Comparison of ENCODE assay signal across 10 cellular contexts in the genomic region with DNA sequence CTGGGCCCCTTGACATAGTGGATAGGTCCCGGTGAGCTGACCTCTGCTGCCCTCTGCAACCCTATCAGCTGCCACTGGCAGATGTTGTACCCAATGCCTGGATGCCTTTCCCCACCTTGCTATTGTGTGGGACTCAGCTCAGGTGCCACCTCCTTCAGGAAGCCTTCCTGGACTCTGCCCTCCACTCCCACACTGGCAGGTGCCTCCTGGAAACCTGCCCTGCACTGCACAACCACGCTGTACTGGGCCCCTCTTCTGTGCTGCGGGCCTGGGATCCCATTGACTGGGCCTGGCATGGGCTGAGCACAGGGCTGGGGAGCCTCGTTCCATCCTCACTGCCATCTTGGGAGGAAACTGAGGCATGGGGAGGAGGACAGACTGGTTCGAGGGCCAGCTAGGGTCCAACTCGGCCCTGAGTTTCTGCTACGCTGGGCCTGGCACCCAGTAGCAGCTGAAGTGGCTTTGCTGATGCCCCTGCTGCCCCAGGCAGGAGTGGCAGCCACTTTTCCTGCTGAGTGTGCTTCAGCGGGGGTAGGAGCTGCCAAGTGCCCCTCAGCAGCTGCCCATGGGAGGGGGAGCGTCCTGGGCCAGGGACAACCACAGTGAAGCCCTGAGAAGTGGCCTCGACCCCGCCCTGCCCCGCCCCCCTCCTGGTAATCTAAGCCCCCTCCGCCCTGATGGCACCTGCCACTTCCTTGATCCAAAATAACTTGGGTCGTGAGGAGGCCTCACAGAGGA. TPM values are rescaled to one million over a fixed set of nuclear protein-coding genes. Genes with fewer than 3 reads are reported as not detected.
A peak's percentile ranks its signal among the peaks of the same experiment; 100 is the strongest.
DNase-seq lines count a peak whose midpoint lies in the region; ATAC-seq, FAIRE-seq and TF ChIP-seq lines count a peak whose summit lies in the region.
"Had no signal": no experiment of that assay in that cellular context is flagged by ENCODE, and none has a peak within 500 bp of the region (broad histone marks: within the 10 kb centered on the region; RNA-seq: fewer than 3 reads in every experiment).

No MANE protein-coding gene starts in this region.

- H3K27me3 ChIP-seq in mammary epithelial cell (ENCODE audit: insufficient read depth, low read length) (no peaks in the 10 kb centered on the region), HepG2 (ENCODE audit: control insufficient read depth in 1 of 2, insufficient read depth in 2 of 2, low read length in 2 of 2) (no peaks in the 10 kb centered on the region), tibial nerve (no peaks in the 10 kb centered on the region)

- H2AFZ ChIP-seq in mammary epithelial cell (ENCODE audit: low read depth, low read length) (no peak overlapping the region), HepG2 (ENCODE audit: low read length) (no peak overlapping the region)

- H4K20me1 ChIP-seq in mammary epithelial cell (ENCODE audit: insufficient read depth, low read length): no peaks in the 10 kb centered on the region
- H4K20me1 ChIP-seq in HepG2 (ENCODE audit: insufficient read depth, low read length): no peaks in the 10 kb centered on the region

- H3K4me2 ChIP-seq in mammary epithelial cell (ENCODE audit: insufficient read depth, low read depth, low read length) (no peak overlapping the region), HepG2 (ENCODE audit: low read depth, low read length) (peak overlapping the region; percentile 87)

- H3K4me3 ChIP-seq in mammary epithelial cell (replicated peaks in 1 of 3; ENCODE audit: insufficient read depth in 1 of 3, low read depth in 2 of 3, low read length in 3 of 3) (no peak overlapping the region), HepG2 (replicated peaks in 1 of 3; ENCODE audit: insufficient read depth in 1 of 3, low read depth in 2 of 3, low read length in 3 of 3) (peak overlapping the region; percentile 67 to 82 (median 69); a peak in 5 of 6 replicates), tibial nerve (peak overlapping the region in 1 of 4 donors; percentile 65)
- H3K4me3 ChIP-seq: GM12878 had no signal

- no peaks in the 10 kb centered on the region for H3K36me3 ChIP-seq in mammary epithelial cell (ENCODE audit: insufficient read depth, low read length)
- no peaks in the 10 kb centered on the region; a peak in 1 of 5 replicates for H3K36me3 ChIP-seq in HepG2 (replicated peaks in 1 of 2; ENCODE audit: control insufficient read depth in 1 of 2, insufficient read depth in 2 of 2, low read length in 2 of 2)
- H3K36me3 ChIP-seq in tibial nerve: peaks cover 0 to 22% (median 0%) of the 10 kb centered on the region in 3 donors

- peak overlapping the region; percentile 63 for H3K27ac Mint-ChIP-seq in MCF 10A (ENCODE audit: low read depth, unreplicated experiment)
- H3K27ac Mint-ChIP-seq: activated CD4-positive, alpha-beta T cell treated with anti-CD3 and anti-CD28 coated beads, Interleukin-2, amount 10 ng/mL, durations not matched to agents 7 days and 5 days had no signal

- 70% methylated on average over 12 of the region's 14 CpGs for WGBS in mammary epithelial cell (ENCODE audit: low coverage, missing lambda C conversion rate)
- 50% methylated on average over 6 of the region's 14 CpGs for WGBS in HepG2 (ENCODE audit: low lambda C conversion rate)
- 59 to 61% methylated on average over 10 to 12 of the region's 14 CpGs for WGBS in tibial nerve, 2 donors

- TF ChIP-seq EP300 in HepG2 (IDR thresholded peaks at IDR 0.05; ENCODE audit: low read depth in 2 of 2, low read length in 2 of 2) (no peak), HepG2 (CRISPR knock-in tag; IDR thresholded peaks at IDR 0.05; ENCODE audit: borderline replicate concordance) (no peak), tibial nerve (IDR thresholded peaks at IDR 0.05) (no peak)

- intact Hi-C loops in MCF 10A (cut with micrococcal nuclease): no loop called here
- intact Hi-C loops in mammary epithelial cell (cut with micrococcal nuclease): no loop called here
- intact Hi-C loops in HepG2 (cut with micrococcal nuclease; ENCODE audit: unreplicated experiment): no loop called here

- CTCF ChIA-PET in MCF 10A (lab: Yijun Ruan, JAX): interaction anchor here (0.6 to 1.1 kb wide), 3 partner anchors 24 to 229 kb away, joined by 3 to 5 read pairs (median 4); a partner anchor contains a TSS
- CTCF ChIA-PET in mammary epithelial cell (lab: Charles Lee; ENCODE audit: low non-redundant PET): no interaction called here
- CTCF ChIA-PET in HepG2 (lab: Yijun Ruan, JAX; ENCODE audit: low intra/inter-chr PET ratio, low total read pairs): no interaction called here

- POLR2A ChIA-PET in MCF 10A (lab: Yijun Ruan, JAX): interaction anchor here (0.6 to 1.3 kb wide), 5 partner anchors 22 to 579 kb away, joined by 3 to 5 read pairs (median 3); a partner anchor contains a TSS
- POLR2A ChIA-PET in HepG2 (lab: Yijun Ruan, JAX): interaction anchor here (2.1 to 2.3 kb wide), 2 partner anchors 21 to 41 kb away, joined by 6 to 11 read pairs; a partner anchor contains a TSS

- BruUV-seq in MCF 10A (replicated peaks; lab: Mats Ljungman, UMichigan): no TSS peak
- no TSS peak for BruUV-seq in mammary epithelial cell (replicated peaks; lab: Mats Ljungman, UMichigan)
- BruUV-seq in HepG2 (replicated peaks; lab: Mats Ljungman, UMichigan): no TSS peak

- ATAC-seq in HepG2: peak; percentile 11
- ATAC-seq: GM12878 had no signal

- DNase-seq in MCF 10A (ENCODE audit: unreplicated experiment): no peak
- no peak for DNase-seq in mammary epithelial cell
- DNase-seq in HepG2 (ENCODE audit: low spot score): no peak
- DNase-seq in tibial nerve (ENCODE audit: low spot score in 2 of 2): no peak
- no peak for DNase-seq in SKM-1 (lab: John Stamatoyannopoulos, UW; ENCODE audit: unreplicated experiment)
- no peak for DNase-seq in KBM-7
- DNase-seq: activated CD4-positive, alpha-beta T cell treated with anti-CD3 and anti-CD28 coated beads, Interleukin-2, amount 10 ng/mL, durations not matched to agents 7 days and 5 days; stimulated activated CD8-positive, alpha-beta memory T cell treated with anti-CD3 and anti-CD28 coated beads, Interleukin-4, amount 100 ng/mL, for 48 hours had no signal

- peak overlapping the region; percentile 80 for H3K4me3 Mint-ChIP-seq in MCF 10A (ENCODE audit: unreplicated experiment)
- H3K4me3 Mint-ChIP-seq: activated CD4-positive, alpha-beta T cell treated with anti-CD3 and anti-CD28 coated beads, Interleukin-2, amount 10 ng/mL, durations not matched to agents 7 days and 5 days had no signal

- H3K9ac ChIP-seq in mammary epithelial cell (ENCODE audit: insufficient read depth, low read length) (no peak overlapping the region), HepG2 (ENCODE audit: insufficient read depth, low read depth, low read length) (no peak overlapping the region)

- H3K4me1 Mint-ChIP-seq in MCF 10A (ENCODE audit: insufficient read depth, unreplicated experiment): peaks cover 9% of the 10 kb centered on the region

- peaks cover 41% of the 10 kb centered on the region for H3K4me1 ChIP-seq in mammary epithelial cell (ENCODE audit: insufficient read depth, low read length)
- H3K4me1 ChIP-seq in HepG2 (ENCODE audit: insufficient read depth, low read length): peaks cover 34% of the 10 kb centered on the region
- peaks cover 0 to 63% (median 44%) of the 10 kb centered on the region in 4 donors for H3K4me1 ChIP-seq in tibial nerve

- no peaks in the 10 kb centered on the region for H3K9me3 Mint-ChIP-seq in MCF 10A (ENCODE audit: unreplicated experiment)
- H3K9me3 Mint-ChIP-seq: activated CD4-positive, alpha-beta T cell treated with anti-CD3 and anti-CD28 coated beads, Interleukin-2, amount 10 ng/mL, durations not matched to agents 7 days and 5 days had no signal

- dilution Hi-C loops in mammary epithelial cell (cut with HindIII; ENCODE audit: low sequenced_read_pairs): no loop called here

- no peak for TF ChIP-seq RAD21 in HepG2 (CRISPR knock-in tag; IDR thresholded peaks at IDR 0.05)

- in situ Hi-C loops in mammary epithelial cell (cut with MboI; ENCODE audit: low sequenced_read_pairs in 2 of 2) (no loop called here), HepG2 (cut with HindIII; ENCODE audit: extremely low pct_ligation_motif_present, low pct_unique_long_range_greater_than_20kb) (no loop called here), KBM-7 (cut with MboI; ENCODE audit: low pct_unique_long_range_greater_than_20kb, low sequenced_read_pairs) (no loop called here)

- TF ChIP-seq POLR2A in HepG2 (IDR thresholded peaks at IDR 0.05; ENCODE audit: insufficient read depth in 1 of 2, low read depth in 2 of 2, low read length in 2 of 2) (no peak), tibial nerve (IDR thresholded peaks at IDR 0.05) (no peak)

- no peak for FAIRE-seq in HepG2 (lab: Jason Lieb, UNC)
- FAIRE-seq: GM12878, RCC 7860 had no signal

- no peak overlapping the region for H3K27ac ChIP-seq in mammary epithelial cell (ENCODE audit: insufficient read depth, low read depth, low read length)
- no peak overlapping the region for H3K27ac ChIP-seq in HepG2 (ENCODE audit: extremely low read length, insufficient read depth, low read length)
- H3K27ac ChIP-seq in tibial nerve: peak overlapping the region; percentile 65 to 93 (median 82)

- peaks cover 10% of the 10 kb centered on the region for H3K36me3 Mint-ChIP-seq in MCF 10A (ENCODE audit: insufficient read depth, unreplicated experiment)

- H3K79me2 ChIP-seq in mammary epithelial cell (ENCODE audit: insufficient read depth, low read length) (peaks cover 3% of the 10 kb centered on the region), HepG2 (ENCODE audit: insufficient read depth, low read length) (no peaks in the 10 kb centered on the region)

- H3K27me3 Mint-ChIP-seq in MCF 10A (ENCODE audit: insufficient read depth, unreplicated experiment): no peaks in the 10 kb centered on the region

- TF ChIP-seq CTCF in MCF 10A (IDR thresholded peaks at IDR 0.05; ENCODE audit: unreplicated experiment): no peak
- TF ChIP-seq CTCF in mammary epithelial cell (conservative IDR thresholded peaks at IDR 0.05 in 1 of 2, IDR thresholded peaks at IDR 0.05 in 1 of 2; ENCODE audit: extremely low read depth in 1 of 2, insufficient read depth in 1 of 2, low read depth in 1 of 2, low read length in 2 of 2): no peak
- TF ChIP-seq CTCF in HepG2 (CRISPR knock-in tag; IDR thresholded peaks at IDR 0.05): no peak
- no peak for TF ChIP-seq CTCF in tibial nerve (IDR thresholded peaks at IDR 0.05)

- H3K9me3 ChIP-seq in mammary epithelial cell (replicated peaks; ENCODE audit: insufficient read depth, low read length): no peaks in the 10 kb centered on the region
- H3K9me3 ChIP-seq in HepG2 (ENCODE audit: low read length): no peaks in the 10 kb centered on the region
- no peaks in the 10 kb centered on the region for H3K9me3 ChIP-seq in tibial nerve

RNA-seq across cellular contexts. Expression of a gene that starts 1.3 kb away (rescaled TPM):
- total RNA-seq in MCF 10A (2022) (75.9 and 94.3 TPM in 2 replicates), mammary epithelial cell (10 to 100 TPM; 42.0 to 57.9 TPM), HepG2 (2016; rRNA removed; fragmentation: Illumina TruSeq; extraction: Trizol) (25.7 and 32.8 TPM in 2 replicates), tibial nerve (10 to 100 TPM; 29.9 to 65.1 (median 38.7) TPM)
- polyA plus RNA-seq in mammary epithelial cell (65.8 TPM), HepG2 (2011; rRNA removed) (19.1 and 28.5 TPM in 2 replicates)
- polyA minus RNA-seq in mammary epithelial cell: 52.1 TPM
- total RNA-seq in HepG2 (2016; cell fraction: cytosol; rRNA removed; fragmentation: Illumina TruSeq; extraction: Trizol; ENCODE audit: low read depth): 12.5 and 17.4 TPM in 2 replicates
- total RNA-seq in HepG2 (2016; cell fraction: insoluble cytoplasmic fraction; rRNA removed; fragmentation: Illumina TruSeq; extraction: Trizol): 27.8 and 33.7 TPM in 2 replicates
- 18.2 and 19.8 TPM in 2 replicates for total RNA-seq in HepG2 (2016; cell fraction: membrane; rRNA removed; fragmentation: Illumina TruSeq; extraction: Trizol)
- total RNA-seq in HepG2 (2016; cell fraction: nucleus; rRNA removed; fragmentation: Illumina TruSeq; extraction: Trizol): 13.7 and 15.3 TPM in 2 replicates
- polyA plus RNA-seq in HepG2 (2011; cell fraction: cytosol; rRNA removed): 29.9 and 38.0 TPM in 2 replicates
- polyA plus RNA-seq in HepG2 (2011; cell fraction: nucleus; rRNA removed): 34.1 and 55.6 TPM in 2 replicates
- 17.5 and 23.3 TPM in 2 replicates for polyA plus RNA-seq in HepG2 (2012)
- polyA plus RNA-seq in HepG2 (2016; cell fraction: cytosol; fragmentation: Illumina TruSeq; extraction: Trizol; ENCODE audit: low read depth): 28.9 and 48.9 TPM in 2 replicates
- polyA plus RNA-seq in HepG2 (2016; cell fraction: insoluble cytoplasmic fraction; fragmentation: Illumina TruSeq; extraction: Trizol; ENCODE audit: low read depth): 44.7 and 50.7 TPM in 2 replicates
- polyA plus RNA-seq in HepG2 (2016; cell fraction: membrane; fragmentation: Illumina TruSeq; extraction: Trizol; ENCODE audit: low read depth): 31.6 and 41.6 TPM in 2 replicates
- polyA plus RNA-seq in HepG2 (2016; cell fraction: nucleus; fragmentation: Illumina TruSeq; extraction: Trizol; ENCODE audit: insufficient read depth, low read depth): 39.2 and 40.7 TPM in 2 replicates
- 3.6 and 45.8 TPM in 2 replicates for polyA minus RNA-seq in HepG2 (2011; rRNA and poly(A)+ RNA removed; ENCODE audit: low replicate concordance)
- polyA minus RNA-seq in HepG2 (2011; cell fraction: cytosol; rRNA and poly(A)+ RNA removed): 3.8 and 5.4 TPM in 2 replicates
- polyA minus RNA-seq in HepG2 (2011; cell fraction: nucleus; rRNA and poly(A)+ RNA removed): 1.7 and 4.1 TPM in 2 replicates

RNA-seq across cellular contexts. Expression of a gene that starts 21.7 kb away (rescaled TPM):
- total RNA-seq in MCF 10A (2022): 19.2 and 22.1 TPM in 2 replicates
- total RNA-seq in mammary epithelial cell: 10 to 100 TPM in 1 of 2 donors, 1 to 10 TPM in 1; 4.0 to 32.2 TPM
- 15.1 TPM for polyA plus RNA-seq in mammary epithelial cell
- polyA minus RNA-seq in mammary epithelial cell: 29.8 TPM
- total RNA-seq in HepG2 (2016; rRNA removed; fragmentation: Illumina TruSeq; extraction: Trizol): 0.02 TPM in 1 of 2 replicates, not detected in the other
- total RNA-seq in HepG2 (2016; cell fraction: cytosol; rRNA removed; fragmentation: Illumina TruSeq; extraction: Trizol; ENCODE audit: low read depth): not detected in 2 replicates
- 0.07 and 0.17 TPM in 2 replicates for total RNA-seq in HepG2 (2016; cell fraction: insoluble cytoplasmic fraction; rRNA removed; fragmentation: Illumina TruSeq; extraction: Trizol)
- total RNA-seq in HepG2 (2016; cell fraction: membrane; rRNA removed; fragmentation: Illumina TruSeq; extraction: Trizol): 0.07 and 0.22 TPM in 2 replicates
- 0.25 TPM in 1 of 2 replicates, not detected in the other for total RNA-seq in HepG2 (2016; cell fraction: nucleus; rRNA removed; fragmentation: Illumina TruSeq; extraction: Trizol)
- 1.1 and 1.4 TPM in 2 replicates for polyA plus RNA-seq in HepG2 (2011; rRNA removed)
- 0.82 and 1.1 TPM in 2 replicates for polyA plus RNA-seq in HepG2 (2011; cell fraction: cytosol; rRNA removed)
- polyA plus RNA-seq in HepG2 (2011; cell fraction: nucleus; rRNA removed): 2.1 and 2.3 TPM in 2 replicates
- 1.4 and 1.5 TPM in 2 replicates for polyA plus RNA-seq in HepG2 (2012)
- polyA plus RNA-seq in HepG2 (2016; cell fraction: cytosol; fragmentation: Illumina TruSeq; extraction: Trizol; ENCODE audit: low read depth): not detected in 2 replicates
- polyA plus RNA-seq in HepG2 (2016; cell fraction: insoluble cytoplasmic fraction; fragmentation: Illumina TruSeq; extraction: Trizol; ENCODE audit: low read depth): 0.08 TPM in 1 of 2 replicates, not detected in the other
- polyA plus RNA-seq in HepG2 (2016; cell fraction: membrane; fragmentation: Illumina TruSeq; extraction: Trizol; ENCODE audit: low read depth): 0.06 and 0.13 TPM in 2 replicates
- 0.20 and 0.22 TPM in 2 replicates for polyA plus RNA-seq in HepG2 (2016; cell fraction: nucleus; fragmentation: Illumina TruSeq; extraction: Trizol; ENCODE audit: insufficient read depth, low read depth)
- 1.2 and 26.5 TPM in 2 replicates for polyA minus RNA-seq in HepG2 (2011; rRNA and poly(A)+ RNA removed; ENCODE audit: low replicate concordance)
- polyA minus RNA-seq in HepG2 (2011; cell fraction: cytosol; rRNA and poly(A)+ RNA removed): 0.30 and 0.62 TPM in 2 replicates
- polyA minus RNA-seq in HepG2 (2011; cell fraction: nucleus; rRNA and poly(A)+ RNA removed): 0.75 and 0.90 TPM in 2 replicates
- 100 to 1,000 TPM in 1 of 4 donors, 10 to 100 TPM in 3; 24.9 to 137 (median 85.6) TPM for total RNA-seq in tibial nerve

RNA-seq across cellular contexts. Expression of a gene that starts 23.2 kb away (rescaled TPM):
- total RNA-seq in MCF 10A (2022) (16.5 and 17.6 TPM in 2 replicates), mammary epithelial cell (10 to 100 TPM; 28.8 to 29.5 TPM), HepG2 (2016; rRNA removed; fragmentation: Illumina TruSeq; extraction: Trizol) (16.7 and 18.5 TPM in 2 replicates), tibial nerve (100 to 1,000 TPM; 108 to 193 (median 172) TPM)
- polyA plus RNA-seq in mammary epithelial cell (26.6 TPM), HepG2 (2011; rRNA removed) (65.4 and 103 TPM in 2 replicates)
- 14.6 TPM for polyA minus RNA-seq in mammary epithelial cell
- total RNA-seq in HepG2 (2016; cell fraction: cytosol; rRNA removed; fragmentation: Illumina TruSeq; extraction: Trizol; ENCODE audit: low read depth): 13.5 and 13.9 TPM in 2 replicates
- 11.7 and 18.2 TPM in 2 replicates for total RNA-seq in HepG2 (2016; cell fraction: insoluble cytoplasmic fraction; rRNA removed; fragmentation: Illumina TruSeq; extraction: Trizol)
- total RNA-seq in HepG2 (2016; cell fraction: membrane; rRNA removed; fragmentation: Illumina TruSeq; extraction: Trizol): 42.0 and 46.1 TPM in 2 replicates
- 13.4 and 15.1 TPM in 2 replicates for total RNA-seq in HepG2 (2016; cell fraction: nucleus; rRNA removed; fragmentation: Illumina TruSeq; extraction: Trizol)
- 63.0 and 69.3 TPM in 2 replicates for polyA plus RNA-seq in HepG2 (2011; cell fraction: cytosol; rRNA removed)
- polyA plus RNA-seq in HepG2 (2011; cell fraction: nucleus; rRNA removed): 134 and 138 TPM in 2 replicates
- 36.1 and 53.0 TPM in 2 replicates for polyA plus RNA-seq in HepG2 (2012)
- 33.4 and 37.1 TPM in 2 replicates for polyA plus RNA-seq in HepG2 (2016; cell fraction: cytosol; fragmentation: Illumina TruSeq; extraction: Trizol; ENCODE audit: low read depth)
- polyA plus RNA-seq in HepG2 (2016; cell fraction: insoluble cytoplasmic fraction; fragmentation: Illumina TruSeq; extraction: Trizol; ENCODE audit: low read depth): 18.0 and 19.3 TPM in 2 replicates
- polyA plus RNA-seq in HepG2 (2016; cell fraction: membrane; fragmentation: Illumina TruSeq; extraction: Trizol; ENCODE audit: low read depth): 54.8 and 59.0 TPM in 2 replicates
- polyA plus RNA-seq in HepG2 (2016; cell fraction: nucleus; fragmentation: Illumina TruSeq; extraction: Trizol; ENCODE audit: insufficient read depth, low read depth): 32.9 and 35.5 TPM in 2 replicates
- polyA minus RNA-seq in HepG2 (2011; rRNA and poly(A)+ RNA removed; ENCODE audit: low replicate concordance): 41.6 and 91.9 TPM in 2 replicates
- 15.4 and 21.1 TPM in 2 replicates for polyA minus RNA-seq in HepG2 (2011; cell fraction: cytosol; rRNA and poly(A)+ RNA removed)
- polyA minus RNA-seq in HepG2 (2011; cell fraction: nucleus; rRNA and poly(A)+ RNA removed): 22.4 and 22.6 TPM in 2 replicates

RNA-seq across cellular contexts. Expression of a gene that starts 40.6 kb away (rescaled TPM):
- 36.3 and 39.5 TPM in 2 replicates for total RNA-seq in MCF 10A (2022)
- total RNA-seq in mammary epithelial cell: 10 to 100 TPM; 14.3 to 19.6 TPM
- 21.9 TPM for polyA plus RNA-seq in mammary epithelial cell
- polyA minus RNA-seq in mammary epithelial cell: 50.2 TPM
- 14.8 and 18.8 TPM in 2 replicates for total RNA-seq in HepG2 (2016; rRNA removed; fragmentation: Illumina TruSeq; extraction: Trizol)
- 35.6 and 43.0 TPM in 2 replicates for total RNA-seq in HepG2 (2016; cell fraction: cytosol; rRNA removed; fragmentation: Illumina TruSeq; extraction: Trizol; ENCODE audit: low read depth)
- 13.0 and 19.7 TPM in 2 replicates for total RNA-seq in HepG2 (2016; cell fraction: insoluble cytoplasmic fraction; rRNA removed; fragmentation: Illumina TruSeq; extraction: Trizol)
- 47.7 and 65.6 TPM in 2 replicates for total RNA-seq in HepG2 (2016; cell fraction: membrane; rRNA removed; fragmentation: Illumina TruSeq; extraction: Trizol)
- total RNA-seq in HepG2 (2016; cell fraction: nucleus; rRNA removed; fragmentation: Illumina TruSeq; extraction: Trizol): 12.8 and 17.5 TPM in 2 replicates
- 27.7 and 36.4 TPM in 2 replicates for polyA plus RNA-seq in HepG2 (2011; rRNA removed)
- polyA plus RNA-seq in HepG2 (2011; cell fraction: cytosol; rRNA removed): 26.2 and 47.9 TPM in 2 replicates
- 41.2 and 43.3 TPM in 2 replicates for polyA plus RNA-seq in HepG2 (2011; cell fraction: nucleus; rRNA removed)
- 14.8 and 21.6 TPM in 2 replicates for polyA plus RNA-seq in HepG2 (2012)
- 55.5 and 75.3 TPM in 2 replicates for polyA plus RNA-seq in HepG2 (2016; cell fraction: cytosol; fragmentation: Illumina TruSeq; extraction: Trizol; ENCODE audit: low read depth)
- 20.6 and 23.9 TPM in 2 replicates for polyA plus RNA-seq in HepG2 (2016; cell fraction: insoluble cytoplasmic fraction; fragmentation: Illumina TruSeq; extraction: Trizol; ENCODE audit: low read depth)
- 69.4 and 78.8 TPM in 2 replicates for polyA plus RNA-seq in HepG2 (2016; cell fraction: membrane; fragmentation: Illumina TruSeq; extraction: Trizol; ENCODE audit: low read depth)
- polyA plus RNA-seq in HepG2 (2016; cell fraction: nucleus; fragmentation: Illumina TruSeq; extraction: Trizol; ENCODE audit: insufficient read depth, low read depth): 25.2 and 32.3 TPM in 2 replicates
- polyA minus RNA-seq in HepG2 (2011; rRNA and poly(A)+ RNA removed; ENCODE audit: low replicate concordance): 74.4 and 118 TPM in 2 replicates
- 40.0 and 42.1 TPM in 2 replicates for polyA minus RNA-seq in HepG2 (2011; cell fraction: cytosol; rRNA and poly(A)+ RNA removed)
- 15.6 and 17.8 TPM in 2 replicates for polyA minus RNA-seq in HepG2 (2011; cell fraction: nucleus; rRNA and poly(A)+ RNA removed)
- 10 to 100 TPM; 23.9 to 70.5 (median 37.0) TPM for total RNA-seq in tibial nerve

RNA-seq across cellular contexts. Expression of a gene that starts 54.4 kb away (rescaled TPM):
- 4.0 and 5.7 TPM in 2 replicates for total RNA-seq in MCF 10A (2022)
- 10 to 100 TPM in 1 of 2 donors, 1 to 10 TPM in 1; 6.7 to 11.8 TPM for total RNA-seq in mammary epithelial cell
- 4.4 TPM for polyA plus RNA-seq in mammary epithelial cell
- 0.41 TPM for polyA minus RNA-seq in mammary epithelial cell
- total RNA-seq in HepG2 (2016; rRNA removed; fragmentation: Illumina TruSeq; extraction: Trizol): 0.20 TPM in 1 of 2 replicates, not detected in the other
- total RNA-seq in HepG2 (2016; cell fraction: cytosol; rRNA removed; fragmentation: Illumina TruSeq; extraction: Trizol; ENCODE audit: low read depth): 0.51 TPM in 1 of 2 replicates, not detected in the other
- 0.15 TPM in 1 of 2 replicates, not detected in the other for total RNA-seq in HepG2 (2016; cell fraction: insoluble cytoplasmic fraction; rRNA removed; fragmentation: Illumina TruSeq; extraction: Trizol)
- total RNA-seq in HepG2 (2016; cell fraction: membrane; rRNA removed; fragmentation: Illumina TruSeq; extraction: Trizol): not detected in 2 replicates
- total RNA-seq in HepG2 (2016; cell fraction: nucleus; rRNA removed; fragmentation: Illumina TruSeq; extraction: Trizol): 0.56 TPM in 1 of 2 replicates, not detected in the other
- 0.44 and 0.49 TPM in 2 replicates for polyA plus RNA-seq in HepG2 (2011; rRNA removed)
- polyA plus RNA-seq in HepG2 (2011; cell fraction: cytosol; rRNA removed): 0.17 and 0.32 TPM in 2 replicates
- polyA plus RNA-seq in HepG2 (2011; cell fraction: nucleus; rRNA removed): 5.3 and 9.9 TPM in 2 replicates
- 0.32 and 0.67 TPM in 2 replicates for polyA plus RNA-seq in HepG2 (2012)
- 0.24 TPM in 1 of 2 replicates, not detected in the other for polyA plus RNA-seq in HepG2 (2016; cell fraction: cytosol; fragmentation: Illumina TruSeq; extraction: Trizol; ENCODE audit: low read depth)
- polyA plus RNA-seq in HepG2 (2016; cell fraction: insoluble cytoplasmic fraction; fragmentation: Illumina TruSeq; extraction: Trizol; ENCODE audit: low read depth): not detected in 2 replicates
- not detected in 2 replicates for polyA plus RNA-seq in HepG2 (2016; cell fraction: membrane; fragmentation: Illumina TruSeq; extraction: Trizol; ENCODE audit: low read depth)
- 1.1 TPM in 1 of 2 replicates, not detected in the other for polyA plus RNA-seq in HepG2 (2016; cell fraction: nucleus; fragmentation: Illumina TruSeq; extraction: Trizol; ENCODE audit: insufficient read depth, low read depth)
- polyA minus RNA-seq in HepG2 (2011; rRNA and poly(A)+ RNA removed; ENCODE audit: low replicate concordance): 0.72 and 1.4 TPM in 2 replicates
- polyA minus RNA-seq in HepG2 (2011; cell fraction: cytosol; rRNA and poly(A)+ RNA removed): 0.88 TPM in 1 of 2 replicates, not detected in the other
- 1.3 and 2.2 TPM in 2 replicates for polyA minus RNA-seq in HepG2 (2011; cell fraction: nucleus; rRNA and poly(A)+ RNA removed)
- total RNA-seq in tibial nerve: under 1 TPM in 1 of 4 donors, not detected in 3; 0.59 TPM

Comparison
In these comparisons a context has a peak if more than half of its experiments do, and no peak if none do; other contexts are left out.
1. H3K27ac ChIP-seq: peak in tibial nerve (4 of 4); none in mammary epithelial cell (single experiment) and HepG2 (single experiment).
2. H3K4me3 ChIP-seq: peak in HepG2 (3 of 3); none in mammary epithelial cell (0 of 3).